In the genomic region with DNA sequence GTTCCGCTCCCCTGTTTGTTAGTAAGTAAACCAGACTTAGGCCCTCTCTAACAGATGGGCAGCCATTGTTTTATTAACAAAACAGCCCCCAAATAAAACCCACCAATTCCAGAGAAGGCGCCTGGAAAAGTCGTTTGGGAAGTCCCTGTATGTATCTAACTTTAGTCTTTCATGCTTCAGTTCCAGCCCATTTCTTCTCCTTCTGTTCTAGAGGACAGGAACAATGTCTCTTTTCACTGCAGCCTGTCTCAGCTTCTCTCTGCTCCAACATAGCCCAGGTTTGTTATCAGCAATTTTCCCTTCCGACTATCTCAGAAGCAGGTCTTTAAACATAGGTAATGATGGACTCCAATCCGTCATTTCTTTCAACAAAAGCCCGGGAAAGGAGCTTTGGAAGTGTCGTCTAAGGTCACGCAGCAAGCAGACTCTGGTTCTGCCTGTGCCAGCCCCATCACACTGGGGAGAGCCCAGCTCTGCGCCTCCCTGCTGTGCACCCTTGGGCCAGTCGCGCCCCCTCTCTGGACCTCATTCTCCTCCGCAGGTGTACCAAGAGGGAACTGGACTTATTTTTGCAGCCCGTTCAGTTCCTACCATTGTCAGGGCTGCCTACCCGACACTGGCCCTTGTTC, we compare ENCODE assay signal across 8 cellular contexts. TPM values are rescaled to one million over a fixed set of nuclear protein-coding genes. Genes with fewer than 3 reads are reported as not detected.
DNase-seq lines count a peak whose midpoint lies in the region; ATAC-seq and TF ChIP-seq lines count a peak whose summit lies in the region.

No MANE protein-coding gene starts in this region.

- CTCF ChIA-PET in mammary epithelial cell (lab: Charles Lee; ENCODE audit: low non-redundant PET), result no interaction called here

- no peaks in the 10 kb centered on the region for H3K9me3 ChIP-seq in mammary epithelial cell (replicated peaks; ENCODE audit: insufficient read depth, low read length)
- H3K9me3 ChIP-seq in muscle layer of colon (ENCODE audit: low read length), result no peaks in the 10 kb centered on the region

- no peak for ATAC-seq in GM21825 (IDR thresholded peaks at IDR 0.05; ENCODE audit: unreplicated experiment)

- no peaks in the 10 kb centered on the region for H4K20me1 ChIP-seq in mammary epithelial cell (ENCODE audit: insufficient read depth, low read length)

- no peaks in the 10 kb centered on the region for H3K27me3 ChIP-seq in HL-60 (ENCODE audit: insufficient read depth, poor library complexity, severe bottlenecking)
- H3K27me3 ChIP-seq in mammary epithelial cell (ENCODE audit: insufficient read depth, low read length), result no peaks in the 10 kb centered on the region
- no peaks in the 10 kb centered on the region for H3K27me3 ChIP-seq in muscle layer of colon (ENCODE audit: control insufficient read depth in 1 of 2, insufficient read depth in 2 of 2, low read length in 2 of 2)

- H3K27ac ChIP-seq in HL-60 (replicated peaks), result peak overlapping the region; percentile 87
- no peak overlapping the region for H3K27ac ChIP-seq in mammary epithelial cell (ENCODE audit: insufficient read depth, low read depth, low read length)
- peak overlapping the region; percentile 82 for H3K27ac ChIP-seq in muscle layer of colon (ENCODE audit: low read depth, low read length)

- intact Hi-C loops in mammary epithelial cell (cut with micrococcal nuclease), result loop anchor here (1.0 kb wide), 1 partner anchor 12 kb away; no protein-coding TSS in a partner anchor

- no peaks in the 10 kb centered on the region for H3K79me2 ChIP-seq in mammary epithelial cell (ENCODE audit: insufficient read depth, low read length)

- in situ Hi-C loops in ACHN (cut with HindIII; ENCODE audit: low pct_ligation_motif_present, low pct_unique_long_range_greater_than_20kb, low sequenced_read_pairs), result no loop called here
- in situ Hi-C loops in mammary epithelial cell (cut with MboI; ENCODE audit: low sequenced_read_pairs in 2 of 2), result loop anchor here in 1 of 2 donors (5.0 kb wide), 1 partner anchor 55 kb away; no protein-coding TSS in a partner anchor

- WGBS in mammary epithelial cell (ENCODE audit: low coverage, missing lambda C conversion rate), result 37% methylated on average over 12 of the region's 14 CpGs

- H2AFZ ChIP-seq in mammary epithelial cell (ENCODE audit: low read depth, low read length), result peak overlapping the region; percentile 93

- dilution Hi-C loops in mammary epithelial cell (cut with HindIII; ENCODE audit: low sequenced_read_pairs), result no loop called here

- H3K4me2 ChIP-seq in mammary epithelial cell (ENCODE audit: insufficient read depth, low read depth, low read length), result peak overlapping the region; percentile 84

- H3K9ac ChIP-seq in mammary epithelial cell (ENCODE audit: insufficient read depth, low read length) (peak overlapping the region; percentile 50), muscle layer of colon (ENCODE audit: low read length) (no peak overlapping the region)

- no peak for TF ChIP-seq CTCF in HL-60 (IDR thresholded peaks at IDR 0.05; ENCODE audit: insufficient read depth, low read length)
- TF ChIP-seq CTCF in mammary epithelial cell (conservative IDR thresholded peaks at IDR 0.05 in 1 of 2, IDR thresholded peaks at IDR 0.05 in 1 of 2; ENCODE audit: extremely low read depth in 1 of 2, insufficient read depth in 1 of 2, low read depth in 1 of 2, low read length in 2 of 2), result no peak

- H3K4me3 ChIP-seq in HL-60 (replicated peaks; ENCODE audit: insufficient read depth, low read length) (peak overlapping the region; percentile 75), mammary epithelial cell (replicated peaks in 1 of 3; ENCODE audit: insufficient read depth in 1 of 3, low read depth in 2 of 3, low read length in 3 of 3) (peak overlapping the region; percentile 38 to 68 (median 68)), muscle layer of colon (ENCODE audit: low read depth in 1 of 2, low read length in 2 of 2) (peak overlapping the region; percentile 63 to 86)

- no peaks in the 10 kb centered on the region for H3K36me3 ChIP-seq in mammary epithelial cell (ENCODE audit: insufficient read depth, low read length)
- H3K36me3 ChIP-seq in muscle layer of colon (ENCODE audit: insufficient read depth, low read length), result no peaks in the 10 kb centered on the region

- H3K4me1 ChIP-seq in mammary epithelial cell (ENCODE audit: insufficient read depth, low read length), result peaks cover 24% of the 10 kb centered on the region
- H3K4me1 ChIP-seq in muscle layer of colon (ENCODE audit: insufficient read depth, low read length), result peaks cover 36% of the 10 kb centered on the region

- no TSS peak for BruUV-seq in mammary epithelial cell (replicated peaks; lab: Mats Ljungman, UMichigan)

- DNase-seq in ACHN (peak; percentile 0), HL-60 (ENCODE audit: low read depth in 1 of 2, low spot score in 1 of 2) (no peak), mammary epithelial cell (no peak), NCI-H748 (lab: John Stamatoyannopoulos, UW; ENCODE audit: unreplicated experiment) (no peak), NCI-H2029 (lab: John Stamatoyannopoulos, UW) (no peak), 8988T (no peak)

RNA-seq across cellular contexts. Expression of a gene that starts 9.6 kb away (rescaled TPM):
- 1 to 10 TPM; 4.5 to 8.1 TPM for total RNA-seq in mammary epithelial cell
- 2.8 TPM for polyA plus RNA-seq in mammary epithelial cell
- 6.4 TPM for polyA minus RNA-seq in mammary epithelial cell
